Comparison of ENCODE assay signal across 8 cellular contexts in genomic region chr1:119475866-119476439, GRCh38. TPM values are rescaled to one million over a fixed set of nuclear protein-coding genes. Genes with fewer than 3 reads are reported as not detected.
DNase-seq lines count a peak whose midpoint lies in the region; ATAC-seq and TF ChIP-seq lines count a peak whose summit lies in the region.

No MANE protein-coding gene starts in this region.

- no peaks in the 10 kb centered on the region for H3K27me3 Mint-ChIP-seq in dendritic cell treated with granulocyte-macrophage colony-stimulating factor and Interleukin-4, amounts not matched to agents 40 ng/mL and 50 ng/mL, for 4 days
- H3K27me3 Mint-ChIP-seq in effector memory CD8-positive, alpha-beta T cell: peaks cover 11 to 13% of the 10 kb centered on the region in 2 donors

- BruUV-seq in PC-3 (replicated peaks; lab: Mats Ljungman, UMichigan): no TSS peak

- no peak overlapping the region for H3K18ac ChIP-seq in mesendoderm (ENCODE audit: low read length)

- POLR2A ChIA-PET in PC-3 (lab: Charles Lee; ENCODE audit: unreplicated experiment): no interaction called here

- H3K36me3 ChIP-seq in PC-3 (ENCODE audit: low read depth, low read length) (no peaks in the 10 kb centered on the region), mesendoderm (ENCODE audit: control insufficient read depth, insufficient read depth, low read length) (no peaks in the 10 kb centered on the region)

- no peaks in the 10 kb centered on the region for H3K9me2 ChIP-seq in PC-3 (replicated peaks; ENCODE audit: low read length)

- peak overlapping the region; percentile 28 for H3K27ac Mint-ChIP-seq in dendritic cell treated with granulocyte-macrophage colony-stimulating factor and Interleukin-4, amounts not matched to agents 40 ng/mL and 50 ng/mL, for 4 days
- no peak overlapping the region for H3K27ac Mint-ChIP-seq in effector memory CD8-positive, alpha-beta T cell

- TF ChIP-seq CTCF in PC-3 (conservative IDR thresholded peaks at IDR 0.05; ENCODE audit: low read depth, low read length): peak; percentile 85

- no peaks in the 10 kb centered on the region for H3K9me3 ChIP-seq in PC-3 (ENCODE audit: low read length)

- no peaks in the 10 kb centered on the region for H3K79me1 ChIP-seq in mesendoderm (ENCODE audit: low read length)

- H2BK5ac ChIP-seq in mesendoderm (ENCODE audit: low read length): no peak overlapping the region

- no peaks in the 10 kb centered on the region for H4K20me1 ChIP-seq in PC-3 (ENCODE audit: low read length)

- no peak overlapping the region for H2BK15ac ChIP-seq in mesendoderm (replicated peaks; ENCODE audit: low read depth)

- H3K27ac ChIP-seq in PC-3 (ENCODE audit: low read length): no peak overlapping the region
- no peak overlapping the region for H3K27ac ChIP-seq in mesendoderm (ENCODE audit: low read depth, low read length)

- H4K8ac ChIP-seq in mesendoderm (ENCODE audit: low read depth, low read length): no peak overlapping the region

- peaks cover 5% of the 10 kb centered on the region for H3K4me1 Mint-ChIP-seq in dendritic cell treated with granulocyte-macrophage colony-stimulating factor and Interleukin-4, amounts not matched to agents 40 ng/mL and 50 ng/mL, for 4 days (ENCODE audit: low read depth)
- H3K4me1 Mint-ChIP-seq in effector memory CD8-positive, alpha-beta T cell (ENCODE audit: low read depth in 2 of 2): no peaks in the 10 kb centered on the region

- H3K9ac ChIP-seq in PC-3 (ENCODE audit: low read length) (no peak overlapping the region), mesendoderm (ENCODE audit: low read length) (no peak overlapping the region)

- no CpG with 5 or more reads among the region's 9 CpGs for WGBS in mesendoderm (ENCODE audit: extremely low coverage, insufficient coverage, low lambda C conversion rate)

- H3K27me3 ChIP-seq in PC-3 (ENCODE audit: low read length): peaks cover 16% of the 10 kb centered on the region
- no peaks in the 10 kb centered on the region for H3K27me3 ChIP-seq in mesendoderm (ENCODE audit: insufficient read depth, low read length, poor library complexity)

- H3K4me1 ChIP-seq in PC-3 (ENCODE audit: insufficient read depth, low read length): no peaks in the 10 kb centered on the region; the same call in 1 of the 2 replicates
- no peaks in the 10 kb centered on the region for H3K4me1 ChIP-seq in mesendoderm (ENCODE audit: control insufficient read depth, low read depth, low read length)

- H3K4me2 ChIP-seq in PC-3 (ENCODE audit: low read length): no peak overlapping the region
- no peak overlapping the region for H3K4me2 ChIP-seq in mesendoderm (ENCODE audit: low read length)

- H3K4ac ChIP-seq in mesendoderm (ENCODE audit: low read depth, low read length): no peak overlapping the region

- no peaks in the 10 kb centered on the region for H3K36me3 Mint-ChIP-seq in dendritic cell treated with granulocyte-macrophage colony-stimulating factor and Interleukin-4, amounts not matched to agents 40 ng/mL and 50 ng/mL, for 4 days (ENCODE audit: low read depth)
- H3K36me3 Mint-ChIP-seq in effector memory CD8-positive, alpha-beta T cell (ENCODE audit: insufficient read depth): no peaks in the 10 kb centered on the region

- DNase-seq in DMS53 (lab: John Stamatoyannopoulos, UW): peak; percentile 67
- DNase-seq in HuH-7 (ENCODE audit: low spot score): peak; percentile 69
- DNase-seq in PC-3: peak; percentile 85
- DNase-seq in mesendoderm: peak; percentile 88
- DNase-seq in effector memory CD8-positive, alpha-beta T cell: no peak
- DNase-seq in GOT3 (lab: John Stamatoyannopoulos, UW): no peak

- H3K79me2 ChIP-seq in PC-3 (ENCODE audit: low read length) (no peaks in the 10 kb centered on the region), mesendoderm (ENCODE audit: control insufficient read depth, insufficient read depth, low read length) (no peaks in the 10 kb centered on the region)

- ATAC-seq in GM19328 (IDR thresholded peaks at IDR 0.05; ENCODE audit: unreplicated experiment) (peak; percentile 79), PC-3 (peak; percentile 87)
- no peak for ATAC-seq in effector memory CD8-positive, alpha-beta T cell (replicated peaks)

- H4K5ac ChIP-seq in mesendoderm (ENCODE audit: low read length): no peak overlapping the region

- no peaks in the 10 kb centered on the region for H3F3A ChIP-seq in PC-3 (ENCODE audit: low read length, unreplicated experiment)

- no peak overlapping the region for H3K4me3 ChIP-seq in PC-3 (ENCODE audit: low read length)
- H3K4me3 ChIP-seq in mesendoderm (ENCODE audit: low read length): no peak overlapping the region

- peak overlapping the region; percentile 50; the same call in 1 of the 2 replicates for H2AFZ ChIP-seq in PC-3 (ENCODE audit: low read length)

- peak overlapping the region; percentile 68 for H3K56ac ChIP-seq in mesendoderm (ENCODE audit: low read length)

- H2AK5ac ChIP-seq in mesendoderm (ENCODE audit: low read length): no peak overlapping the region

- CTCF ChIA-PET in PC-3 (lab: Charles Lee): interaction anchor here (0.5 to 1.0 kb wide), 3 partner anchors 102 to 104 kb away, joined by 3 read pairs; no protein-coding TSS in a partner anchor

- intact Hi-C loops in PC-3 (cut with micrococcal nuclease): loop anchor here (5.0 to 10.0 kb wide), 2 partner anchors 104 to 109 kb away; no protein-coding TSS in a partner anchor
- intact Hi-C loops in dendritic cell treated with granulocyte-macrophage colony-stimulating factor and Interleukin-4, amounts not matched to agents 40 ng/mL and 50 ng/mL, for 4 days (cut with micrococcal nuclease): no loop called here

- no peak overlapping the region for H3K23ac ChIP-seq in mesendoderm (ENCODE audit: low read length)

- H2BK120ac ChIP-seq in mesendoderm (ENCODE audit: low read depth, low read length): no peak overlapping the region

- H3K4me3 Mint-ChIP-seq in dendritic cell treated with granulocyte-macrophage colony-stimulating factor and Interleukin-4, amounts not matched to agents 40 ng/mL and 50 ng/mL, for 4 days: no peak overlapping the region
- no peak overlapping the region for H3K4me3 Mint-ChIP-seq in effector memory CD8-positive, alpha-beta T cell

- no peaks in the 10 kb centered on the region for H3K9me3 Mint-ChIP-seq in dendritic cell treated with granulocyte-macrophage colony-stimulating factor and Interleukin-4, amounts not matched to agents 40 ng/mL and 50 ng/mL, for 4 days
- no peaks in the 10 kb centered on the region for H3K9me3 Mint-ChIP-seq in effector memory CD8-positive, alpha-beta T cell

RNA-seq across cellular contexts. Expression of gene HSD3B1, which starts 31.1 kb away (rescaled TPM):
- not detected in 2 replicates for total RNA-seq in PC-3 (2014; rRNA removed)
- polyA plus RNA-seq in mesendoderm (2013, experiment 1 of 2): not detected
- polyA plus RNA-seq in mesendoderm (2013, experiment 2 of 2): not detected

Comparison
In these comparisons a context has a peak if more than half of its experiments do, and no peak if none do; other contexts are left out.
1. DNase-seq: peak in DMS53 (single experiment), HuH-7 (single experiment), PC-3 (single experiment) and mesendoderm (single experiment); none in effector memory CD8-positive, alpha-beta T cell (0 of 3) and GOT3 (single experiment).